Comparison of ENCODE assay signal across 23 cellular contexts in the genomic region with DNA sequence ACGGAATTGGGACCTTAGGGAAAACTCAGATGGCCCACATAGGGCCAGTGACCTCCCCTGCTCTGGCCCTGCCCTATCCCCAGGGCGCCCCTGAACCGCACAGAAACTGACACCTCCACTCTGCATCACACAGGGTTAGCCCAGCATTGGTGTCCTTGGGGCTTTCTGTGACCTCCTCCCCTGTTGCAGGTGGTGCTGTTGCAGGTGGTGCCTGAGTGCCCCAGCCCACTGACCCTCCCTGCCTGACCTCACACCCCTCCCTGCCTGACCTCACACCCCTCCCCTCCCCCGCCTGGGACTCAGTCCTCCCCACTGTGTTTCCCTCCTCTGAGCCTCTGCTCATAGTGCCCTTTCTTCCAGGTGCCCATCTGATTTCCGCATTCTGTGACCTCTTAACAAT. TPM values are rescaled to one million over a fixed set of nuclear protein-coding genes. Genes with fewer than 3 reads are reported as not detected.
"Had no signal": no experiment of that assay in that cellular context is flagged by ENCODE, and none has a peak within 500 bp of the region (broad histone marks: within the 10 kb centered on the region; RNA-seq: fewer than 3 reads in every experiment).

No MANE protein-coding gene starts in this region.

- H3K4me3 Mint-ChIP-seq: activated naive CD8-positive, alpha-beta T cell treated with anti-CD3 and anti-CD28 coated beads, Interleukin-2, amount 10 ng/mL, durations not matched to agents 7 days and 5 days; activated T-helper 17 cell treated with anti-CD3 and anti-CD28 coated beads, Interleukin-2, amount 50 U/mL, for 72 hours; T-cell; WTC11 had no signal

- DNase-seq: activated CD4-positive, alpha-beta T cell treated with anti-CD3 and anti-CD28 coated beads, Interleukin-2, amount 50 U/mL, for 1 hour; activated naive CD4-positive, alpha-beta T cell treated with Interleukin-2 at 50 U/mL for 16 hours; activated naive CD8-positive, alpha-beta T cell treated with anti-CD3 and anti-CD28 coated beads, Interleukin-2, amount 10 ng/mL, durations not matched to agents 7 days and 5 days; activated T-cell treated with anti-CD3 and anti-CD28 coated beads, Interleukin-2, amount 50 U/mL, for 1 hour; amygdala; body of pancreas; foreskin keratinocyte; mesenchymal stem cell; nucleus accumbens; stimulated activated CD4-positive, alpha-beta T cell treated with anti-CD3 and anti-CD28 coated beads, Interleukin-2, amount 100 ng/mL, for 24 hours; stimulated activated naive CD8-positive, alpha-beta T cell treated with anti-CD3 and anti-CD28 coated beads, Interleukin-15, Interleukin-2, amounts not matched to agents 100 U/mL and 50 U/mL, for 24 hours; T-cell; trophoblast cell had no signal

- H3K4me1 Mint-ChIP-seq: activated T-helper 17 cell treated with anti-CD3 and anti-CD28 coated beads, Interleukin-2, amount 50 U/mL, for 72 hours; T-cell had no signal

- H3K36me3 Mint-ChIP-seq: activated naive CD8-positive, alpha-beta T cell treated with anti-CD3 and anti-CD28 coated beads, Interleukin-2, amount 10 ng/mL, durations not matched to agents 7 days and 5 days had no signal

- H3K27me3 ChIP-seq: body of pancreas, hepatocyte had no signal

- H3K4me3 ChIP-seq: body of pancreas, hepatocyte, suprapubic skin had no signal

- ATAC-seq: activated T-helper 17 cell treated with anti-CD3 and anti-CD28 coated beads, Interleukin-2, amount 50 U/mL, for 72 hours; body of pancreas; foreskin keratinocyte; stimulated activated naive CD8-positive, alpha-beta T cell treated with anti-CD3 and anti-CD28 coated beads, Interleukin-15, Interleukin-2, amounts not matched to agents 100 U/mL and 50 U/mL, for 24 hours; T-cell; WTC11 had no signal

- H3K4me1 ChIP-seq: foreskin keratinocyte, suprapubic skin had no signal

- H3K27ac ChIP-seq: body of pancreas, epithelial cell of prostate, foreskin keratinocyte, hepatocyte, suprapubic skin had no signal

- H3K9me3 ChIP-seq: body of pancreas, suprapubic skin had no signal

- H3K36me3 ChIP-seq: suprapubic skin had no signal

- H3K27ac Mint-ChIP-seq: activated naive CD8-positive, alpha-beta T cell treated with anti-CD3 and anti-CD28 coated beads, Interleukin-2, amount 10 ng/mL, durations not matched to agents 7 days and 5 days; activated T-helper 17 cell treated with anti-CD3 and anti-CD28 coated beads, Interleukin-2, amount 50 U/mL, for 72 hours; nephron; T-cell; WTC11 had no signal

RNA-seq across cellular contexts. Expression of a gene that starts 21.4 kb away (rescaled TPM):
- total RNA-seq: activated naive CD8-positive, alpha-beta T cell treated with anti-CD3 and anti-CD28 coated beads, Interleukin-2, amount 10 ng/mL, durations not matched to agents 7 days and 5 days; activated T-helper 17 cell treated with anti-CD3 and anti-CD28 coated beads, Interleukin-2, amount 50 U/mL, for 72 hours; body of pancreas; cardiac septum; dermis microvascular lymphatic vessel endothelial cell; fibroblast of lung; foreskin keratinocyte; hepatocyte; renal cortical epithelial cell; WTC11 had no signal
- polyA plus RNA-seq: fibroblast of lung, foreskin keratinocyte, hepatocyte had no signal
